In the genomic region with DNA sequence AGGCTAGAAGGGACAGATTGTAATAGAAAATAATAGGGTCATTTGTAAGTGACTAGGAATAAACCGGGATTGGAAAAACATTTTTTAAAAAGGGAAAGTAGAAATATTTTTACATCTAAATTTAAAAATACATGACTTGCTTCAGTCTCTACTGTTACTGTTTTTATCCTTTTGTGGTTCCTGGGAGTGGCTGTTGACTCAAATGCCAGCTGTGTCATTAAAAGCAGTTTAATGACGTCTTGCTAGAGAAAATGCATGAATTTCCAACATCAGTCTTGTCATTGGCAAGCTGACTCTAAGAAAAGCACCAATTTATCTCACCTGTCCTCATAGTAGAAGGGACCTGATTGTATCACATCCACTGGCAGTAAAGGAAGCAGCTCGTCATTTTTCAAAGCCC, we compare ENCODE assay signal across 29 cellular contexts. TPM values are rescaled to one million over a fixed set of nuclear protein-coding genes. Genes with fewer than 3 reads are reported as not detected.
"Had no signal": no experiment of that assay in that cellular context is flagged by ENCODE, and none has a peak within 500 bp of the region (broad histone marks: within the 10 kb centered on the region; RNA-seq: fewer than 3 reads in every experiment).

No MANE protein-coding gene starts in this region.

- H3K4me3 Mint-ChIP-seq: activated CD4-positive, alpha-beta T cell treated with anti-CD3 and anti-CD28 coated beads, Interleukin-2, amount 10 ng/mL, durations not matched to agents 24 days and 14 days; activated CD8-positive, alpha-beta T cell treated with anti-CD3 and anti-CD28 coated beads for 36 hours; activated naive CD4-positive, alpha-beta T cell treated with anti-CD3 and anti-CD28 coated beads, Interleukin-2, amount 50 U/mL, for 24 hours; activated naive CD8-positive, alpha-beta T cell treated with anti-CD3 and anti-CD28 coated beads, Interleukin-2, amount 10 ng/mL, durations not matched to agents 7 days and 5 days; activated T-cell treated with anti-CD3 and anti-CD28 coated beads, Interleukin-2, amount 50 U/mL, for 24 hours; T-helper 1 cell treated with Interleukin-12 subunit alpha and Interleukin-12 subunit beta and Interleukin-4 antibody, amounts not matched to agents 30 μg/mL and 1 μg/mL, for 36 hours; T-helper 2 cell treated with Interferon-gamma antibody and Interleukin-4, amounts not matched to agents 5 μg/mL and 100 μg/mL, for 36 hours had no signal

- H3K27ac Mint-ChIP-seq: activated CD4-positive, alpha-beta T cell treated with anti-CD3 and anti-CD28 coated beads, Interleukin-2, amount 10 ng/mL, durations not matched to agents 24 days and 14 days; activated CD8-positive, alpha-beta T cell treated with anti-CD3 and anti-CD28 coated beads for 36 hours; activated naive CD4-positive, alpha-beta T cell treated with anti-CD3 and anti-CD28 coated beads, Interleukin-2, amount 50 U/mL, for 24 hours; activated naive CD8-positive, alpha-beta T cell treated with anti-CD3 and anti-CD28 coated beads, Interleukin-2, amount 10 ng/mL, durations not matched to agents 7 days and 5 days; activated T-cell treated with anti-CD3 and anti-CD28 coated beads, Interleukin-2, amount 50 U/mL, for 24 hours; activated T-helper 2 cell treated with anti-CD3 and anti-CD28 coated beads, Interferon-gamma antibody, Interleukin-2, Interleukin-4, amounts not matched to agents 10 μg/mL and 5 μg/mL and 100 μg/mL, durations not matched to agents 14 hours and 24 hours and 36 hours; T-helper 1 cell treated with Interleukin-12 subunit alpha and Interleukin-12 subunit beta and Interleukin-4 antibody, amounts not matched to agents 30 μg/mL and 1 μg/mL, for 36 hours; T-helper 2 cell treated with Interferon-gamma antibody and Interleukin-4, amounts not matched to agents 5 μg/mL and 100 μg/mL, for 36 hours had no signal

- H3K9me3 Mint-ChIP-seq: activated CD4-positive, alpha-beta T cell treated with anti-CD3 and anti-CD28 coated beads, Interleukin-2, amount 10 ng/mL, durations not matched to agents 24 days and 14 days; activated CD8-positive, alpha-beta T cell treated with anti-CD3 and anti-CD28 coated beads for 36 hours; activated naive CD4-positive, alpha-beta T cell treated with anti-CD3 and anti-CD28 coated beads, Interleukin-2, amount 50 U/mL, for 24 hours; activated naive CD8-positive, alpha-beta T cell treated with anti-CD3 and anti-CD28 coated beads, Interleukin-2, amount 10 ng/mL, durations not matched to agents 7 days and 5 days; activated T-cell treated with anti-CD3 and anti-CD28 coated beads, Interleukin-2, amount 50 U/mL, for 24 hours; activated T-helper 2 cell treated with anti-CD3 and anti-CD28 coated beads, Interferon-gamma antibody, Interleukin-2, Interleukin-4, amounts not matched to agents 10 μg/mL and 5 μg/mL and 100 μg/mL, durations not matched to agents 14 hours and 24 hours and 36 hours; T-helper 1 cell treated with Interleukin-12 subunit alpha and Interleukin-12 subunit beta and Interleukin-4 antibody, amounts not matched to agents 30 μg/mL and 1 μg/mL, for 36 hours; T-helper 2 cell treated with Interferon-gamma antibody and Interleukin-4, amounts not matched to agents 5 μg/mL and 100 μg/mL, for 36 hours had no signal

- H3K27me3 Mint-ChIP-seq: activated CD4-positive, alpha-beta T cell treated with anti-CD3 and anti-CD28 coated beads, Interleukin-2, amount 10 ng/mL, durations not matched to agents 24 days and 14 days; activated CD8-positive, alpha-beta T cell treated with anti-CD3 and anti-CD28 coated beads for 36 hours; activated naive CD4-positive, alpha-beta T cell treated with anti-CD3 and anti-CD28 coated beads, Interleukin-2, amount 50 U/mL, for 24 hours; activated naive CD8-positive, alpha-beta T cell treated with anti-CD3 and anti-CD28 coated beads, Interleukin-2, amount 10 ng/mL, durations not matched to agents 7 days and 5 days; activated T-cell treated with anti-CD3 and anti-CD28 coated beads, Interleukin-2, amount 50 U/mL, for 24 hours had no signal

- H3K4me1 Mint-ChIP-seq: activated CD4-positive, alpha-beta T cell treated with anti-CD3 and anti-CD28 coated beads, Interleukin-2, amount 10 ng/mL, durations not matched to agents 24 days and 14 days; activated naive CD4-positive, alpha-beta T cell treated with anti-CD3 and anti-CD28 coated beads, Interleukin-2, amount 50 U/mL, for 24 hours; activated naive CD8-positive, alpha-beta T cell treated with anti-CD3 and anti-CD28 coated beads, Interleukin-2, amount 10 ng/mL, durations not matched to agents 7 days and 5 days had no signal

- DNase-seq: activated CD4-positive, alpha-beta T cell treated with anti-CD3 and anti-CD28 coated beads, Interleukin-2, amount 10 ng/mL, durations not matched to agents 24 days and 14 days; activated CD4-positive, alpha-beta T cell treated with anti-CD3 and anti-CD28 coated beads, Interleukin-2, amount 50 U/mL, for 4 hours; activated CD8-positive, alpha-beta T cell treated with anti-CD3 and anti-CD28 coated beads for 36 hours; activated gamma-delta T cell; activated naive CD4-positive, alpha-beta T cell treated with Interleukin-2 at 50 U/mL for 16 hours; activated naive CD8-positive, alpha-beta T cell treated with anti-CD3 and anti-CD28 coated beads, Interleukin-2, amount 10 ng/mL, durations not matched to agents 7 days and 5 days; activated T-cell treated with anti-CD3 and anti-CD28 coated beads, Interleukin-2, amount 50 U/mL, for 24 hours; NCI-H1105; NCI-H1417 treated with DMSO at 0.1 percent for 48 hours; NCI-H187 treated with DMSO at 0.1 percent for 48 hours; NCI-H2081; NCI-H2171 treated with DMSO at 0.1 percent for 48 hours; NCI-H2227 treated with DMSO at 0.1 percent for 48 hours; NCI-H446 treated with DMSO at 0.1 percent for 48 hours; NCI-H69; Peyer's patch; RPMI8226; SHP77 treated with DMSO at 0.1 percent for 48 hours; SK-N-SH had no signal

RNA-seq across cellular contexts. Expression of a gene that starts 45.1 kb away (rescaled TPM):
- total RNA-seq: activated CD4-positive, alpha-beta T cell treated with anti-CD3 and anti-CD28 coated beads, Interleukin-2, amount 10 ng/mL, durations not matched to agents 24 days and 14 days; activated CD8-positive, alpha-beta memory T cell treated with anti-CD3 and anti-CD28 coated beads for 36 hours; activated CD8-positive, alpha-beta T cell treated with anti-CD3 and anti-CD28 coated beads for 36 hours; activated naive CD8-positive, alpha-beta T cell treated with anti-CD3 and anti-CD28 coated beads, Interleukin-2, amount 10 ng/mL, durations not matched to agents 7 days and 5 days; activated T-helper 2 cell treated with anti-CD3 and anti-CD28 coated beads, Interferon-gamma antibody, Interleukin-2, Interleukin-4, amounts not matched to agents 10 μg/mL and 5 μg/mL and 100 μg/mL, durations not matched to agents 14 hours and 24 hours and 36 hours; ascending aorta; cardiac muscle cell; K562; MCF 10A; Peyer's patch; SJSA1 had no signal
- polyA plus RNA-seq: cardiac muscle cell, K562, SK-N-SH had no signal
